In genomic region chr22:36125994-36126531, GRCh38 we compare ENCODE assay signal across 3 cellular contexts.
A peak's percentile ranks its signal among the peaks of the same experiment; 100 is the strongest.
TF ChIP-seq lines count a peak whose summit lies in the region.

No MANE protein-coding gene starts in this region.

TF ChIP-seq in A549, 52 proteins besides CTCF, POLR2A, EP300 and RAD21:
- TF ChIP-seq ZFP36 (IDR thresholded peaks at IDR 0.05; ENCODE audit: borderline replicate concordance, partially characterized antibody) (peak; percentile 34), NPAS2 (CRISPR knock-in tag; IDR thresholded peaks at IDR 0.05; ENCODE audit: borderline replicate concordance) (no peak), CBX8 (IDR thresholded peaks at IDR 0.05) (no peak), HES2 (IDR thresholded peaks at IDR 0.05) (no peak), CBX2 (IDR thresholded peaks at IDR 0.05; ENCODE audit: borderline replicate concordance, low read depth) (no peak), MAX (IDR thresholded peaks at IDR 0.05) (no peak)

TF ChIP-seq in IMR-90, 13 proteins besides CTCF, POLR2A, EP300 and RAD21:
- TF ChIP-seq MAFK (IDR thresholded peaks at IDR 0.05; ENCODE audit: low read depth, low read length) (no peak), CEBPB (IDR thresholded peaks at IDR 0.05; ENCODE audit: low read depth, low read length) (no peak), ELK1 (IDR thresholded peaks at IDR 0.05; ENCODE audit: borderline replicate concordance, low read depth, low read length) (no peak), MXI1 (IDR thresholded peaks at IDR 0.05; ENCODE audit: borderline replicate concordance, low read depth, low read length) (no peak), RFX5 (IDR thresholded peaks at IDR 0.05; ENCODE audit: low read depth, low read length) (no peak), SMC3 (IDR thresholded peaks at IDR 0.05; ENCODE audit: low read depth, low read length) (no peak), CHD1 (IDR thresholded peaks at IDR 0.05; ENCODE audit: low read depth, low read length) (no peak), FOS (IDR thresholded peaks at IDR 0.05; ENCODE audit: low read depth, low read length) (no peak)
TF ChIP-seq in IMR-90: peak in this region for 0.

TF ChIP-seq in K562, 482 proteins besides CTCF, POLR2A, EP300 and RAD21:
- TF ChIP-seq ZFP36 (IDR thresholded peaks at IDR 0.05; ENCODE audit: low read depth, low read length, partially characterized antibody) = peak; percentile 55
- peak; percentile 58 for TF ChIP-seq RBM25 (IDR thresholded peaks at IDR 0.05; ENCODE audit: low read depth, low read length, severe bottlenecking)
- TF ChIP-seq ZNF197 (CRISPR knock-in tag; IDR thresholded peaks at IDR 0.05; ENCODE audit: low read depth) = no peak
